In the genomic region with DNA sequence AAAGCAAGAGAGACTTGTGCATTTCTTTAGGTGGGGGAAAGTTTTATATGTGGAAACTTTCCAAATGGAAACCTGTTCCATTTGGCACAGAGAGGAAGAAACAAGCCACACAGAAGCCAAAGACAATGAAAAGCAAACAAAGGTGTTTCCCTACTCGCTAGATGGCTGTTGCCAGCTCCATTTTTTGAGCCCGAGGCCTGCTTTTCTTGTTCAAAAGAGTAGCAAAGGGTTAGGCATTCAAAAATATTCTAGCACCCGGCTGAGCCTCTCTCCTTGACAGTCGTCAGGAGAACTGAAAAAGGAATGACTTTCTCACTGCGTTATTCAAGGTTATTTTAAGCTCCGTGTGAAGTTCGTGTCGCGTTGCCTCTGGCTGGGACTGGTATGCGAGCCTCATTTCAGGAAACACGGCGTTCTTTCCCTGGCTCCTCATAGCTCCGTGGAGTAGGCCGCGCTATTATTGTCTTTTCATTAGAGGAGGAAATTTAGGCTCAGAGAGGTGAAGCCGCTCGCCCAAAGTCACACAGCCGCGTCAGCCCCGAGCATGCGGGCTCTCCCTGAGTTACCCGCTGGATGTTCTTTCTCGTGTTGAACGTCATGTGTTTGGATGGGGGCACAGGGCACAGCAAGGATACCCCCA, we compare ENCODE assay signal across 1 cellular context.
TF ChIP-seq lines count a peak whose summit lies in the region.

No MANE protein-coding gene starts in this region.

TF ChIP-seq in GM23338, 12 proteins besides CTCF, POLR2A, EP300 and RAD21 (continued from another document):
- TF ChIP-seq, protein P1, sequence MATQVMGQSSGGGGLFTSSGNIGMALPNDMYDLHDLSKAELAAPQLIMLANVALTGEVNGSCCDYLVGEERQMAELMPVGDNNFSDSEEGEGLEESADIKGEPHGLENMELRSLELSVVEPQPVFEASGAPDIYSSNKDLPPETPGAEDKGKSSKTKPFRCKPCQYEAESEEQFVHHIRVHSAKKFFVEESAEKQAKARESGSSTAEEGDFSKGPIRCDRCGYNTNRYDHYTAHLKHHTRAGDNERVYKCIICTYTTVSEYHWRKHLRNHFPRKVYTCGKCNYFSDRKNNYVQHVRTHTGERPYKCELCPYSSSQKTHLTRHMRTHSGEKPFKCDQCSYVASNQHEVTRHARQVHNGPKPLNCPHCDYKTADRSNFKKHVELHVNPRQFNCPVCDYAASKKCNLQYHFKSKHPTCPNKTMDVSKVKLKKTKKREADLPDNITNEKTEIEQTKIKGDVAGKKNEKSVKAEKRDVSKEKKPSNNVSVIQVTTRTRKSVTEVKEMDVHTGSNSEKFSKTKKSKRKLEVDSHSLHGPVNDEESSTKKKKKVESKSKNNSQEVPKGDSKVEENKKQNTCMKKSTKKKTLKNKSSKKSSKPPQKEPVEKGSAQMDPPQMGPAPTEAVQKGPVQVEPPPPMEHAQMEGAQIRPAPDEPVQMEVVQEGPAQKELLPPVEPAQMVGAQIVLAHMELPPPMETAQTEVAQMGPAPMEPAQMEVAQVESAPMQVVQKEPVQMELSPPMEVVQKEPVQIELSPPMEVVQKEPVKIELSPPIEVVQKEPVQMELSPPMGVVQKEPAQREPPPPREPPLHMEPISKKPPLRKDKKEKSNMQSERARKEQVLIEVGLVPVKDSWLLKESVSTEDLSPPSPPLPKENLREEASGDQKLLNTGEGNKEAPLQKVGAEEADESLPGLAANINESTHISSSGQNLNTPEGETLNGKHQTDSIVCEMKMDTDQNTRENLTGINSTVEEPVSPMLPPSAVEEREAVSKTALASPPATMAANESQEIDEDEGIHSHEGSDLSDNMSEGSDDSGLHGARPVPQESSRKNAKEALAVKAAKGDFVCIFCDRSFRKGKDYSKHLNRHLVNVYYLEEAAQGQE (IDR thresholded peaks at IDR 0.05; ENCODE audit: unreplicated experiment) = no peak
- no peak for TF ChIP-seq STAT1 (IDR thresholded peaks at IDR 0.05; ENCODE audit: unreplicated experiment)
- no peak for TF ChIP-seq JUNB (IDR thresholded peaks at IDR 0.05; ENCODE audit: unreplicated experiment)
- TF ChIP-seq NANOG (IDR thresholded peaks at IDR 0.05; ENCODE audit: borderline replicate concordance) = no peak
- no peak for TF ChIP-seq ZNF114 (CRISPR knock-in tag; IDR thresholded peaks at IDR 0.05)
- no peak for TF ChIP-seq ZNF462 (CRISPR knock-in tag; IDR thresholded peaks at IDR 0.05)
- TF ChIP-seq, protein P2, sequence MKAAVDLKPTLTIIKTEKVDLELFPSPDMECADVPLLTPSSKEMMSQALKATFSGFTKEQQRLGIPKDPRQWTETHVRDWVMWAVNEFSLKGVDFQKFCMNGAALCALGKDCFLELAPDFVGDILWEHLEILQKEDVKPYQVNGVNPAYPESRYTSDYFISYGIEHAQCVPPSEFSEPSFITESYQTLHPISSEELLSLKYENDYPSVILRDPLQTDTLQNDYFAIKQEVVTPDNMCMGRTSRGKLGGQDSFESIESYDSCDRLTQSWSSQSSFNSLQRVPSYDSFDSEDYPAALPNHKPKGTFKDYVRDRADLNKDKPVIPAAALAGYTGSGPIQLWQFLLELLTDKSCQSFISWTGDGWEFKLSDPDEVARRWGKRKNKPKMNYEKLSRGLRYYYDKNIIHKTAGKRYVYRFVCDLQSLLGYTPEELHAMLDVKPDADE (IDR thresholded peaks at IDR 0.05) = no peak
- TF ChIP-seq ZNF331 (CRISPR knock-in tag; IDR thresholded peaks at IDR 0.05; ENCODE audit: low read depth) = no peak
